Comparison of ENCODE assay signal across 11 cellular contexts in the genomic region with DNA sequence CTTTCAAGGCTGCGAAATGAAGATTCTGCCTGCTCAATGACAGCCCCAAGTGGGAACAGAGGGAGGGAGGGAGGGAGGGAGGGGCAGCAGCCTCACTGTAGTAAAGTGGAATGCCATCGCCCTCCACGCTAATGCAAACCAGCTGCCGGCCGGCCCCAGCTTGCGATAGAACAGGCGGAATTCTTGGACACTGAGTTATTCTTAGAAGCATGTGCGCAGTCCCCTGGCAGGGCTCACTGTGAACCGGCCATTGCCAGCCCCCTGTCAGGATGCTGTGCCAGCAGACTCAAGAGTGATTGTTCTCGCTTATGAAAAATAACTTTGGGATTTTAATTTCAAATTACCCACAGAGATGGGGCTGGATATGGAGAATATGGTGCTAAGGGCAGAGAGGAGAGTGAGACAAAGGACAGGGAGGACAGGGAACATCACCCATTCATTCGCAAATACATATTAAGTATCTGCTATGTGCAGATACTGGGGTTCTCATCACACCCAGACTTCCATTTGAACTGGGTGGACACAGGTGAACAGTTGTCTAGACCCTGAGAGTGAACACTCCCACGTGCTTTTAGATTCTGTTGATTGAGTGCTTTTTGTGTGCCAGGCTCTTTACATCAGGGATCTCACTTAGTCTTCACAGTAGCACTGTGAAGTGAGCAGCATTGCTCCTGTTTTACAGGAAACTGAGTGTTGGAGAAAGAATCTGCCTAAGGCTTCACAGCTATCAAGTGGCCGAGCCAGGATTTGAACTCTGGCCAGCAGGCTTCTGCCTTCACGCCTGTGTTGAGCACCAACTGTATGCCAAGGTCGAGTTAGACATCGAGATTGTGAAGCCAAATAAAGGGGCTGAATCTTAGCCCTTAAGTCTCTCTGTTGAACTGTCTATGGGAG.
A peak's percentile ranks its signal among the peaks of the same experiment; 100 is the strongest.
DNase-seq lines count a peak whose midpoint lies in the region; ATAC-seq and TF ChIP-seq lines count a peak whose summit lies in the region.
"Had no signal": no experiment of that assay in that cellular context is flagged by ENCODE, and none has a peak within 500 bp of the region (broad histone marks: within the 10 kb centered on the region; RNA-seq: fewer than 3 reads in every experiment).

No MANE protein-coding gene starts in this region.

- CTCF ChIA-PET in A673 (lab: Charles Lee) = no interaction called here

- ATAC-seq in HG02678 (IDR thresholded peaks at IDR 0.05; ENCODE audit: unreplicated experiment) (no peak), HG02840 (IDR thresholded peaks at IDR 0.05; ENCODE audit: low FRiP score, unreplicated experiment) (no peak)
- ATAC-seq: A549 had no signal

- peak; percentile 31 for DNase-seq in A673 (ENCODE audit: low spot score)
- peak; percentile 92 for DNase-seq in RPMI7951 (ENCODE audit: low read depth)
- peak; percentile 75 for DNase-seq in fibroblast of the conjunctiva (ENCODE audit: low read depth)
- DNase-seq in non-pigmented ciliary epithelial cell (ENCODE audit: low read depth) = peak; percentile 65
- no peak for DNase-seq in stimulated activated CD8-positive, alpha-beta memory T cell treated with anti-CD3 and anti-CD28 coated beads, Interleukin-4, amount 100 ng/mL, for 48 hours
- DNase-seq in cortex of kidney (lab: John Stamatoyannopoulos, UW) = no peak
- DNase-seq: activated naive CD4-positive, alpha-beta T cell treated with anti-CD3 and anti-CD28 coated beads, Interleukin-2, amount 50 U/mL, for 16 hours; T-helper 9 cell had no signal

- no peaks in the 10 kb centered on the region for H3K4me1 ChIP-seq in A673 (ENCODE audit: insufficient read depth, low read length, poor library complexity, severe bottlenecking)

- H3K9me3 ChIP-seq in A673 (ENCODE audit: low read depth, low read length, poor library complexity, severe bottlenecking) = no peaks in the 10 kb centered on the region

- no peak for TF ChIP-seq CTCF in A673 (conservative IDR thresholded peaks at IDR 0.05; ENCODE audit: low read depth, low read length)

- intact Hi-C loops in A673 (cut with micrococcal nuclease; ENCODE audit: unreplicated experiment) = no loop called here

- H3K4me3 ChIP-seq in A673 (ENCODE audit: low read depth, low read length, poor library complexity, severe bottlenecking) = no peak overlapping the region
- H3K4me3 ChIP-seq: A549 had no signal

- H3K36me3 ChIP-seq in A673 (ENCODE audit: insufficient read depth, low read length, poor library complexity, severe bottlenecking) = no peaks in the 10 kb centered on the region

- no TSS peak for BruUV-seq in A673 (replicated peaks; lab: Mats Ljungman, UMichigan)

- no peak overlapping the region for H3K27ac ChIP-seq in A673 (ENCODE audit: low read depth, low read length, poor library complexity, severe bottlenecking)
- H3K27ac ChIP-seq: A549 had no signal

- peaks cover 32% of the 10 kb centered on the region for H3K27me3 ChIP-seq in A673 (replicated peaks; ENCODE audit: insufficient read depth, low read depth, low read length, poor library complexity)

- POLR2A ChIA-PET in A673 (lab: Charles Lee; ENCODE audit: low non-redundant PET) = no interaction called here

Comparison
In these comparisons a context has a peak if more than half of its experiments do, and no peak if none do; other contexts are left out.
1. DNase-seq: peak in A673 (single experiment), RPMI7951 (single experiment), fibroblast of the conjunctiva (single experiment) and non-pigmented ciliary epithelial cell (single experiment); none in stimulated activated CD8-positive, alpha-beta memory T cell treated with anti-CD3 and anti-CD28 coated beads, Interleukin-4, amount 100 ng/mL, for 48 hours (single experiment) and cortex of kidney (single experiment).